8 cellular contexts compared by ENCODE assay signal in genomic region chr19:29836409-29836825, GRCh38. TPM values are rescaled to one million over a fixed set of nuclear protein-coding genes. Genes with fewer than 3 reads are reported as not detected.
DNase-seq lines count a peak whose midpoint lies in the region; ATAC-seq lines count a peak whose summit lies in the region.

No MANE protein-coding gene starts in this region.

- H3K27ac Mint-ChIP-seq in activated naive CD4-positive, alpha-beta T cell treated with anti-CD3 and anti-CD28 coated beads for 36 hours, result peak overlapping the region; percentile 97

- intact Hi-C loops in activated naive CD4-positive, alpha-beta T cell treated with anti-CD3 and anti-CD28 coated beads for 36 hours (cut with micrococcal nuclease), result loop anchor here (1.0 to 10.0 kb wide), 6 partner anchors 26 to 1378 kb away; partner anchors contain the start of genes CCNE1, UQCRFS1 and URI1

- H3K27me3 Mint-ChIP-seq in activated naive CD4-positive, alpha-beta T cell treated with anti-CD3 and anti-CD28 coated beads for 36 hours (ENCODE audit: low read depth), result no peaks in the 10 kb centered on the region

- CTCF ChIA-PET in activated naive CD4-positive, alpha-beta T cell treated with anti-CD3 and anti-CD28 coated beads for 36 hours (lab: Charles Lee), result interaction anchor here (0.5 to 1.6 kb wide), 6 partner anchors 9 to 169 kb away, joined by 3 to 4 read pairs (median 4); no protein-coding TSS in a partner anchor

- H3K36me3 Mint-ChIP-seq in activated naive CD4-positive, alpha-beta T cell treated with anti-CD3 and anti-CD28 coated beads for 36 hours (ENCODE audit: low read depth), result no peaks in the 10 kb centered on the region

- H3K4me3 Mint-ChIP-seq in activated naive CD4-positive, alpha-beta T cell treated with anti-CD3 and anti-CD28 coated beads for 36 hours, result no peak overlapping the region

- peaks cover 64% of the 10 kb centered on the region for H3K4me1 Mint-ChIP-seq in activated naive CD4-positive, alpha-beta T cell treated with anti-CD3 and anti-CD28 coated beads for 36 hours (ENCODE audit: low read depth)

- peaks cover under 1% of the 10 kb centered on the region for H3K9me3 Mint-ChIP-seq in activated naive CD4-positive, alpha-beta T cell treated with anti-CD3 and anti-CD28 coated beads for 36 hours

- peak; percentile 63 for ATAC-seq in GM21825 (IDR thresholded peaks at IDR 0.05; ENCODE audit: unreplicated experiment)
- peak; percentile 66 for ATAC-seq in HG03571 (IDR thresholded peaks at IDR 0.05; ENCODE audit: unreplicated experiment)

- DNase-seq in activated naive CD4-positive, alpha-beta T cell treated with anti-CD3 and anti-CD28 coated beads for 36 hours, result peak; percentile 79
- no peak for DNase-seq in activated naive CD4-positive, alpha-beta T cell (lab: John Stamatoyannopoulos, UW)
- peak; percentile 55 to 63 for DNase-seq in stimulated activated CD8-positive, alpha-beta memory T cell treated with anti-CD3 and anti-CD28 coated beads, Interleukin-7, amount 100 ng/mL, for 48 hours (ENCODE audit: extremely low read depth in 1 of 2, low read depth in 1 of 2)
- DNase-seq in NCI-H1436 treated with DMSO at 0.1 percent for 48 hours (lab: John Stamatoyannopoulos, UW) (no peak), KG1 (lab: John Stamatoyannopoulos, UW) (no peak)
- no peak for DNase-seq in stimulated activated naive CD4-positive, alpha-beta T cell (lab: John Stamatoyannopoulos, UW)

RNA-seq across cellular contexts. Expression of gene CCNE1, which starts 24.6 kb away (rescaled TPM):
- 10 to 100 TPM; 31.2 to 34.1 TPM for total RNA-seq in activated naive CD4-positive, alpha-beta T cell treated with anti-CD3 and anti-CD28 coated beads for 36 hours

Comparison
In these comparisons a context has a peak if more than half of its experiments do, and no peak if none do; other contexts are left out.
1. DNase-seq: peak in activated naive CD4-positive, alpha-beta T cell treated with anti-CD3 and anti-CD28 coated beads for 36 hours (single experiment) and stimulated activated CD8-positive, alpha-beta memory T cell treated with anti-CD3 and anti-CD28 coated beads, Interleukin-7, amount 100 ng/mL, for 48 hours (2 of 2); none in activated naive CD4-positive, alpha-beta T cell (0 of 4), NCI-H1436 treated with DMSO at 0.1 percent for 48 hours (single experiment), stimulated activated naive CD4-positive, alpha-beta T cell (0 of 6) and KG1 (single experiment).